9 cellular contexts compared by ENCODE assay signal in the genomic region with DNA sequence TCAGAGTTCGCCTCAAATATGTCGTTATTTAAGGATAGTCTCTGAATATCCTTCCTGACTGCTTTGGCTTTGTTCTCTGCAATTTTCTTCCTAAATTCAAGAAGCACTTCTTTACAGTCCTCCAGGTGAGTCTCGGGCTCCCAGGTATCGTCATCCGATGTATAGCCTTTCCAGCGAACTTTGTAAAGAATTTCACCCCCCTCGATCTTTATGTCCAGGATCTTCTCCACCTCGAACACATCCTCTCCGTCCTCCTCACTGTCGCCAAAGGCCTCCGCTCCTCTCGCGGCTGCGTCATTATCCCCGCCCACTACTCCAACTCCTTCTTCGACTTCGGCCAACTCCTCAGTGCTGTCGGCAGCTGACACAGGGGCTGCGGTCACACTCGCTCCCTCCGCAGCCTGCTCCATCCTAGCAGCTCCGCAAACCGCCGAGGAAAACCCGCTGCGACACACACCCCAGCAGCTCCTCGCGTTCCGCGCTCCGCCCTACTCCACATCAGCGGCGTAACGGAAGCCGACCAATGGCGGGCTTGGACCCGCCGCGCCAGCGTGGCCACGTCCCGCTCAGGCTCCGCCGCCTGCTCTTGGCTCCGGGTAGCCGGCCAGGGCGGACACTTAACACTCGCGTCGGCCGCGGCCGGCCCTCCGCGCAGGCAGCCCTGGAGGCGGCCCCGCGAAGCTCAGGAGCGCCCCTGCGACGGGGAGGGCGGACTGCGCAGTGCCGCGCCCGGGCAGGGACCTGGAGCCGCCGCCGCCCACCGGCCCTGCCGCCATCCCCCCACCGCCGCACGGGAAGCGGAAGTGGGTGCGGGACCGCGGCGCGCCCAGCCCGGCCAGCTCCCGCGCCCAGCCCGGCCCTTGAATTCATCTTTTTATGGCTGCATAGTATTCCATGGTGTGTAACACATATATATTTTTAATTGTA. TPM values are rescaled to one million over a fixed set of nuclear protein-coding genes. Genes with fewer than 3 reads are reported as not detected.
DNase-seq lines count a peak whose midpoint lies in the region; ATAC-seq and TF ChIP-seq lines count a peak whose summit lies in the region.
"Had no signal": no experiment of that assay in that cellular context is flagged by ENCODE, and none has a peak within 500 bp of the region (broad histone marks: within the 10 kb centered on the region; RNA-seq: fewer than 3 reads in every experiment).

No MANE protein-coding gene starts in this region.

- DNase-seq in NCI-H748 (lab: John Stamatoyannopoulos, UW; ENCODE audit: unreplicated experiment) = peak; percentile 67
- DNase-seq in NCI-H748 treated with DMSO at 0.1 percent for 48 hours (lab: John Stamatoyannopoulos, UW) = no peak
- DNase-seq in activated T-helper 2 cell treated with anti-CD3 and anti-CD28 coated beads, Interferon-gamma antibody, Interleukin-2, Interleukin-4, amounts not matched to agents 10 μg/mL and 5 μg/mL and 100 μg/mL, durations not matched to agents 14 hours and 24 hours and 36 hours (ENCODE audit: low spot score) = peak; percentile 17
- DNase-seq in Right ventricle myocardium superior = peak; percentile 49
- DNase-seq in prostate gland (ENCODE audit: low spot score) = no peak

- H3K9me3 Mint-ChIP-seq in activated T-helper 2 cell treated with anti-CD3 and anti-CD28 coated beads, Interferon-gamma antibody, Interleukin-2, Interleukin-4, amounts not matched to agents 10 μg/mL and 5 μg/mL and 100 μg/mL, durations not matched to agents 14 hours and 24 hours and 36 hours = no peaks in the 10 kb centered on the region

- peak overlapping the region; percentile 74 for H3K4me3 Mint-ChIP-seq in activated T-helper 2 cell treated with anti-CD3 and anti-CD28 coated beads, Interferon-gamma antibody, Interleukin-2, Interleukin-4, amounts not matched to agents 10 μg/mL and 5 μg/mL and 100 μg/mL, durations not matched to agents 14 hours and 24 hours and 36 hours (ENCODE audit: low read depth)

- peaks cover 40% of the 10 kb centered on the region for H3K27me3 Mint-ChIP-seq in activated T-helper 2 cell treated with anti-CD3 and anti-CD28 coated beads, Interferon-gamma antibody, Interleukin-2, Interleukin-4, amounts not matched to agents 10 μg/mL and 5 μg/mL and 100 μg/mL, durations not matched to agents 14 hours and 24 hours and 36 hours (ENCODE audit: low read depth)

- H3K4me1 Mint-ChIP-seq in activated T-helper 2 cell treated with anti-CD3 and anti-CD28 coated beads, Interferon-gamma antibody, Interleukin-2, Interleukin-4, amounts not matched to agents 10 μg/mL and 5 μg/mL and 100 μg/mL, durations not matched to agents 14 hours and 24 hours and 36 hours (ENCODE audit: low read depth) = peaks cover 3% of the 10 kb centered on the region

- H3K4me3 ChIP-seq in rectal smooth muscle tissue (ENCODE audit: low read length) (peak overlapping the region; percentile 44), prostate gland (peak overlapping the region in 1 of 2 donors; percentile 7)
- H3K4me3 ChIP-seq: BLaER1 treated with 17β-estradiol and CSF1 and Interleukin-3, amounts not matched to agents 10 nM and 100 nM had no signal

- no peak for TF ChIP-seq CTCF in prostate gland (IDR thresholded peaks at IDR 0.05)

- H3K27me3 ChIP-seq in rectal smooth muscle tissue (ENCODE audit: control insufficient read depth, insufficient read depth, low read length) (no peaks in the 10 kb centered on the region), prostate gland (replicated peaks; ENCODE audit: insufficient read depth) (peaks cover 1% of the 10 kb centered on the region)
- H3K27me3 ChIP-seq: BLaER1 treated with 17β-estradiol and CSF1 and Interleukin-3, amounts not matched to agents 10 nM and 100 nM had no signal

- H3K9ac ChIP-seq in rectal smooth muscle tissue (ENCODE audit: low read length) = no peak overlapping the region
- H3K9ac ChIP-seq: BLaER1 treated with 17β-estradiol and CSF1 and Interleukin-3, amounts not matched to agents 10 nM and 100 nM had no signal

- H3K27ac ChIP-seq in rectal smooth muscle tissue (ENCODE audit: low read depth, low read length) (no peak overlapping the region), prostate gland (no peak overlapping the region)
- H3K27ac ChIP-seq: BLaER1 treated with 17β-estradiol and CSF1 and Interleukin-3, amounts not matched to agents 10 nM and 100 nM had no signal

- ATAC-seq in Right ventricle myocardium superior (ENCODE audit: poor library complexity) = peak; percentile 45
- no peak for ATAC-seq in HG03457 (IDR thresholded peaks at IDR 0.05; ENCODE audit: unreplicated experiment)
- ATAC-seq in GM21423 (IDR thresholded peaks at IDR 0.05; ENCODE audit: unreplicated experiment) = no peak

- WGBS in prostate gland = 14% methylated on average over 63 of the region's 84 CpGs

- intact Hi-C loops in activated T-helper 2 cell treated with anti-CD3 and anti-CD28 coated beads, Interferon-gamma antibody, Interleukin-2, Interleukin-4, amounts not matched to agents 10 μg/mL and 5 μg/mL and 100 μg/mL, durations not matched to agents 14 hours and 24 hours and 36 hours (cut with micrococcal nuclease) = no loop called here
- intact Hi-C loops in Right ventricle myocardium superior (cut with DNase I) (no loop called here), prostate gland (cut with DNase I) (no loop called here)

- H3K36me3 Mint-ChIP-seq in activated T-helper 2 cell treated with anti-CD3 and anti-CD28 coated beads, Interferon-gamma antibody, Interleukin-2, Interleukin-4, amounts not matched to agents 10 μg/mL and 5 μg/mL and 100 μg/mL, durations not matched to agents 14 hours and 24 hours and 36 hours (ENCODE audit: low read depth) = no peaks in the 10 kb centered on the region

- H3K4me1 ChIP-seq in rectal smooth muscle tissue (ENCODE audit: control insufficient read depth, insufficient read depth, low read length) (no peaks in the 10 kb centered on the region), prostate gland (replicated peaks) (no peaks in the 10 kb centered on the region)

- no peaks in the 10 kb centered on the region for H3K9me3 ChIP-seq in prostate gland

- H3K27ac Mint-ChIP-seq in activated T-helper 2 cell treated with anti-CD3 and anti-CD28 coated beads, Interferon-gamma antibody, Interleukin-2, Interleukin-4, amounts not matched to agents 10 μg/mL and 5 μg/mL and 100 μg/mL, durations not matched to agents 14 hours and 24 hours and 36 hours = no peak overlapping the region

- no peak for TF ChIP-seq POLR2A in prostate gland (IDR thresholded peaks at IDR 0.05)

- H3K36me3 ChIP-seq in rectal smooth muscle tissue (ENCODE audit: control insufficient read depth, insufficient read depth, low read length) (no peaks in the 10 kb centered on the region), prostate gland (no peaks in the 10 kb centered on the region)

RNA-seq across cellular contexts. Expression of gene CD163L1, which starts 4.1 kb away (rescaled TPM):
- not detected in 2 replicates for total RNA-seq in activated T-helper 2 cell treated with anti-CD3 and anti-CD28 coated beads, Interferon-gamma antibody, Interleukin-2, Interleukin-4, amounts not matched to agents 10 μg/mL and 5 μg/mL and 100 μg/mL, durations not matched to agents 14 hours and 24 hours and 36 hours
- total RNA-seq in Right ventricle myocardium superior (2.1 TPM), prostate gland (1 to 10 TPM in 1 of 2 donors, not detected in 1; 8.2 TPM)

Comparison
In these comparisons a context has a peak if more than half of its experiments do, and no peak if none do; other contexts are left out.
1. DNase-seq: peak in NCI-H748 (single experiment), activated T-helper 2 cell treated with anti-CD3 and anti-CD28 coated beads, Interferon-gamma antibody, Interleukin-2, Interleukin-4, amounts not matched to agents 10 μg/mL and 5 μg/mL and 100 μg/mL, durations not matched to agents 14 hours and 24 hours and 36 hours (single experiment) and Right ventricle myocardium superior (single experiment); none in NCI-H748 treated with DMSO at 0.1 percent for 48 hours (single experiment) and prostate gland (single experiment).